ENCODE assay signal across 15 cellular contexts in genomic region chr6:26403888-26404287, GRCh38. TPM values are rescaled to one million over a fixed set of nuclear protein-coding genes. Genes with fewer than 3 reads are reported as not detected.
DNase-seq lines count a peak whose midpoint lies in the region; ATAC-seq, FAIRE-seq and TF ChIP-seq lines count a peak whose summit lies in the region.
"Had no signal": no experiment of that assay in that cellular context is flagged by ENCODE, and none has a peak within 500 bp of the region (broad histone marks: within the 10 kb centered on the region; RNA-seq: fewer than 3 reads in every experiment).

No MANE protein-coding gene starts in this region.

- H2AFZ ChIP-seq in astrocyte (ENCODE audit: low read depth, low read length): no peak overlapping the region

- peaks cover 3% of the 10 kb centered on the region for H3K4me1 ChIP-seq in astrocyte (ENCODE audit: insufficient read depth, low read length)

- no peaks in the 10 kb centered on the region for H3K79me2 ChIP-seq in astrocyte (ENCODE audit: insufficient read depth, low read length)

- no peak overlapping the region for H3K27ac ChIP-seq in astrocyte (ENCODE audit: low read depth, low read length)
- H3K27ac ChIP-seq: body of pancreas, SJSA1, vagina had no signal

- no peak for DNase-seq in T-helper 2 cell treated with Interferon-gamma antibody and Interleukin-4, amounts not matched to agents 5 μg/mL and 100 μg/mL, for 36 hours (ENCODE audit: low spot score)
- no peak for DNase-seq in T-helper 2 cell
- DNase-seq in astrocyte (ENCODE audit: low read depth): no peak
- no peak for DNase-seq in natural killer cell
- no peak for DNase-seq in superior temporal gyrus (ENCODE audit: extremely low spot score)
- DNase-seq: body of pancreas, Caco-2, GDM1, NCI-H1092, occipital lobe had no signal

- no peak for FAIRE-seq in astrocyte (lab: Jason Lieb, UNC)

- no peaks in the 10 kb centered on the region for H3K36me3 ChIP-seq in astrocyte (ENCODE audit: insufficient read depth, low read length)

- no peaks in the 10 kb centered on the region for H3K27me3 Mint-ChIP-seq in T-helper 2 cell treated with Interferon-gamma antibody and Interleukin-4, amounts not matched to agents 5 μg/mL and 100 μg/mL, for 36 hours (ENCODE audit: low read depth)
- H3K27me3 Mint-ChIP-seq in IgD-negative memory B cell (no peaks in the 10 kb centered on the region), astrocyte (ENCODE audit: low read depth, unreplicated experiment) (no peaks in the 10 kb centered on the region), natural killer cell (ENCODE audit: low read depth in 2 of 2) (no peaks in the 10 kb centered on the region)

- H3K27ac Mint-ChIP-seq in T-helper 2 cell treated with Interferon-gamma antibody and Interleukin-4, amounts not matched to agents 5 μg/mL and 100 μg/mL, for 36 hours: peak overlapping the region; percentile 27
- H3K27ac Mint-ChIP-seq in IgD-negative memory B cell: peak overlapping the region in 1 of 3 donors; percentile 43
- H3K27ac Mint-ChIP-seq in astrocyte (ENCODE audit: unreplicated experiment): no peak overlapping the region
- H3K27ac Mint-ChIP-seq in natural killer cell: peak overlapping the region; percentile 96 to 99

- H3K4me2 ChIP-seq in astrocyte (ENCODE audit: low read length): no peak overlapping the region

- H3K9ac ChIP-seq in astrocyte (ENCODE audit: low read length): no peak overlapping the region

- ATAC-seq in natural killer cell (no peak), HG03342 (IDR thresholded peaks at IDR 0.05; ENCODE audit: unreplicated experiment) (no peak), GM19463 (IDR thresholded peaks at IDR 0.05; ENCODE audit: unreplicated experiment) (no peak)
- ATAC-seq: body of pancreas had no signal

- TF ChIP-seq CTCF in astrocyte (IDR thresholded peaks at IDR 0.05; ENCODE audit: insufficient read depth, low read depth, low read length): no peak
- no peak for TF ChIP-seq CTCF in natural killer cell (IDR thresholded peaks at IDR 0.05)

- H3K4me1 Mint-ChIP-seq in T-helper 2 cell treated with Interferon-gamma antibody and Interleukin-4, amounts not matched to agents 5 μg/mL and 100 μg/mL, for 36 hours (ENCODE audit: low read depth): peaks cover 40% of the 10 kb centered on the region
- H3K4me1 Mint-ChIP-seq in IgD-negative memory B cell: peaks cover 46 to 54% (median 47%) of the 10 kb centered on the region in 3 donors
- peaks cover 9% of the 10 kb centered on the region for H3K4me1 Mint-ChIP-seq in astrocyte (ENCODE audit: low read depth, unreplicated experiment)
- H3K4me1 Mint-ChIP-seq in natural killer cell: peaks cover 72 to 74% of the 10 kb centered on the region in 2 donors

- no peak overlapping the region for H3K4me3 ChIP-seq in astrocyte (ENCODE audit: insufficient read depth, low read depth, low read length)
- H3K4me3 ChIP-seq: body of pancreas, SJSA1 had no signal

- H3K27me3 ChIP-seq in astrocyte (ENCODE audit: insufficient read depth, low read length): no peaks in the 10 kb centered on the region
- H3K27me3 ChIP-seq: body of pancreas, SJSA1, vagina had no signal

- H3K9me3 Mint-ChIP-seq in T-helper 2 cell treated with Interferon-gamma antibody and Interleukin-4, amounts not matched to agents 5 μg/mL and 100 μg/mL, for 36 hours: no peaks in the 10 kb centered on the region
- H3K9me3 Mint-ChIP-seq in IgD-negative memory B cell (no peaks in the 10 kb centered on the region), astrocyte (ENCODE audit: unreplicated experiment) (no peaks in the 10 kb centered on the region), natural killer cell (no peaks in the 10 kb centered on the region)

- H3K9me3 ChIP-seq in astrocyte (ENCODE audit: insufficient read depth, low read depth, low read length): no peaks in the 10 kb centered on the region
- H3K9me3 ChIP-seq: body of pancreas, Caco-2, SJSA1, vagina had no signal

- H3K4me3 Mint-ChIP-seq in T-helper 2 cell treated with Interferon-gamma antibody and Interleukin-4, amounts not matched to agents 5 μg/mL and 100 μg/mL, for 36 hours: peak overlapping the region; percentile 97
- peak overlapping the region; percentile 98 to 100 (median 100) for H3K4me3 Mint-ChIP-seq in IgD-negative memory B cell
- peak overlapping the region; percentile 12 for H3K4me3 Mint-ChIP-seq in astrocyte (ENCODE audit: unreplicated experiment)
- H3K4me3 Mint-ChIP-seq in natural killer cell: peak overlapping the region; percentile 95

- intact Hi-C loops in natural killer cell (cut with micrococcal nuclease): loop anchor here (2.0 to 5.0 kb wide), 3 partner anchors 17 to 38 kb away; partner anchors contain the start of genes BTN2A2 and BTN3A3

- H4K20me1 ChIP-seq in astrocyte (ENCODE audit: insufficient read depth, low read length): no peaks in the 10 kb centered on the region

- H3K36me3 Mint-ChIP-seq in T-helper 2 cell treated with Interferon-gamma antibody and Interleukin-4, amounts not matched to agents 5 μg/mL and 100 μg/mL, for 36 hours (ENCODE audit: low read depth): peaks cover 46% of the 10 kb centered on the region
- peaks cover 14% of the 10 kb centered on the region for H3K36me3 Mint-ChIP-seq in IgD-negative memory B cell
- H3K36me3 Mint-ChIP-seq in astrocyte (ENCODE audit: low read depth, unreplicated experiment): peaks cover 26% of the 10 kb centered on the region
- peaks cover 17% of the 10 kb centered on the region for H3K36me3 Mint-ChIP-seq in natural killer cell

RNA-seq across cellular contexts. Expression of gene BTN3A1, which starts 1.8 kb away (rescaled TPM):
- 38.6 TPM for polyA plus RNA-seq in IgD-negative memory B cell
- 22.2 and 29.9 TPM in 2 replicates for total RNA-seq in astrocyte
- total RNA-seq in natural killer cell: 100 to 1,000 TPM; 285 to 373 (median 348) TPM

RNA-seq across cellular contexts. Expression of gene BTN2A2, which starts 21.0 kb away (rescaled TPM):
- 33.8 TPM for polyA plus RNA-seq in IgD-negative memory B cell
- 19.9 and 25.1 TPM in 2 replicates for total RNA-seq in astrocyte
- total RNA-seq in natural killer cell: 100 to 1,000 TPM in 1 of 3 donors, 10 to 100 TPM in 2; 72.2 to 104 (median 76.1) TPM

RNA-seq across cellular contexts. Expression of gene BTN3A3, which starts 36.4 kb away (rescaled TPM):
- polyA plus RNA-seq in IgD-negative memory B cell: 36.3 TPM
- total RNA-seq in astrocyte: 4.7 and 6.2 TPM in 2 replicates
- total RNA-seq in natural killer cell: 100 to 1,000 TPM in 2 of 3 donors, 10 to 100 TPM in 1; 88.1 to 154 (median 142) TPM

RNA-seq across cellular contexts. Expression of gene BTN3A2, which starts 38.9 kb away (rescaled TPM):
- polyA plus RNA-seq in IgD-negative memory B cell: 91.7 TPM
- total RNA-seq in astrocyte: 31.7 and 34.1 TPM in 2 replicates
- total RNA-seq in natural killer cell: 100 to 1,000 TPM; 174 to 260 (median 211) TPM

RNA-seq across cellular contexts. Expression of gene BTN2A1, which starts 53.9 kb away (rescaled TPM):
- 16.9 TPM for polyA plus RNA-seq in IgD-negative memory B cell
- total RNA-seq in astrocyte: 50.4 and 51.5 TPM in 2 replicates
- 10 to 100 TPM; 33.8 to 51.2 (median 43.3) TPM for total RNA-seq in natural killer cell

Comparison
In these comparisons a context has a peak if more than half of its experiments do, and no peak if none do; other contexts are left out.
1. H3K4me3 Mint-ChIP-seq: peak in every context shown above with its lines; median percentile 100 in IgD-negative memory B cell; 97 in T-helper 2 cell treated with Interferon-gamma antibody and Interleukin-4, amounts not matched to agents 5 μg/mL and 100 μg/mL, for 36 hours; 95 in natural killer cell; 12 in astrocyte.
2. RNA of gene BTN3A3, which starts 36.4 kb away (total RNA-seq): 88.1 to 154 TPM in natural killer cell; 4.7 to 6.2 TPM in astrocyte; every median in the first group is over 10 times any median in the second.